In genomic region chr3:98559769-98560168, GRCh38 we compare ENCODE assay signal across 11 cellular contexts. TPM values are rescaled to one million over a fixed set of nuclear protein-coding genes. Genes with fewer than 3 reads are reported as not detected.
"Had no signal": no experiment of that assay in that cellular context is flagged by ENCODE, and none has a peak within 500 bp of the region (broad histone marks: within the 10 kb centered on the region; RNA-seq: fewer than 3 reads in every experiment).

No MANE protein-coding gene starts in this region.

RNA-seq across cellular contexts. Expression of gene GPR15, which starts 28.0 kb away (rescaled TPM):
- total RNA-seq: neural crest cell, osteocyte, posterior vena cava, prostate gland, pulmonary artery endothelial cell, right atrium auricular region, smooth muscle cell, suprapubic skin, testis, urinary bladder, uterus had no signal
- polyA plus RNA-seq: smooth muscle cell had no signal
